16 cellular contexts compared by ENCODE assay signal in the genomic region with DNA sequence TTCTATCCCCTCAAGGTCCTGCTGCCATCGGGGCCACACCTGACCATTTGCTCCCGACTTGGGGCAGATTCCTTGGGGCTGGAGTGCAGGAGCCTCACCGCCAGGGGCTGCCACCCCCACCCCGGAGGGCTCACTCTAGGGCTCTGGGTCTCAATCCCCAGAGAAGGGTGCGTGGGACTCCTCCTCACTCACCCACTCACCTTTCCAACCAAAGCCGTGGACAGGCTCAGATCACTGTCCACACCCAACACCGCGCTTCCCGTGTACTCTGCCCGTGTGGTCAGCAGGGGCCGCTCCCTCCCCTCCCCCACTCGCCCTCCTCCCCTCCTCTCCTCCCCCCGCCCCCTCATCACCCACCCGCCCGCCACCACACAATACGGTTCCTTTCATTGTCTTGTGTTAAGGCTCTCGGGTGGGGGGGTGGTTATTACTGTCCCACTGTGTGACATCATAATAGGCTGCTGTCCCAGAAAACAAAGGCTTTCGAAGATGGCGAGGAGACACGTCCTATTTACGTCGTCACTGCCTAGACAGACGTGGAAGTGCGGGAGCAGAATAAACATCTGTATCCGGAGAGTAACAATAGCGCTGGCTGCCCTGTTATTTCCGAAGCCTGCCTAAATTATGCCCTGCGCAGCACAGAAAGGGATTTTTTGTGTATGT.
DNase-seq lines count a peak whose midpoint lies in the region; ATAC-seq and TF ChIP-seq lines count a peak whose summit lies in the region.
"Had no signal": no experiment of that assay in that cellular context is flagged by ENCODE, and none has a peak within 500 bp of the region (broad histone marks: within the 10 kb centered on the region; RNA-seq: fewer than 3 reads in every experiment).

No MANE protein-coding gene starts in this region.

- H3K27ac ChIP-seq in right lobe of liver (no peak overlapping the region), spleen (no peak overlapping the region)
- H3K27ac ChIP-seq: breast epithelium had no signal

- no peak overlapping the region for H3K4me3 Mint-ChIP-seq in activated naive CD8-positive, alpha-beta T cell treated with anti-CD3 and anti-CD28 coated beads, Interleukin-2, amount 10 ng/mL, durations not matched to agents 7 days and 5 days
- H3K4me3 Mint-ChIP-seq in activated naive CD8-positive, alpha-beta T cell treated with anti-CD3 and anti-CD28 coated beads for 36 hours, result no peak overlapping the region
- H3K4me3 Mint-ChIP-seq: naive thymus-derived CD8-positive, alpha-beta T cell had no signal

- ATAC-seq in activated naive CD8-positive, alpha-beta T cell treated with anti-CD3 and anti-CD28 coated beads, Interleukin-2, amount 10 ng/mL, durations not matched to agents 7 days and 5 days (ENCODE audit: low read depth), result no peak
- no peak for ATAC-seq in right lobe of liver
- no peak for ATAC-seq in HG02884 (IDR thresholded peaks at IDR 0.05; ENCODE audit: unreplicated experiment)
- no peak for ATAC-seq in GM21528 (IDR thresholded peaks at IDR 0.05; ENCODE audit: low FRiP score, unreplicated experiment)
- ATAC-seq: naive thymus-derived CD8-positive, alpha-beta T cell had no signal

- no peaks in the 10 kb centered on the region for H3K36me3 Mint-ChIP-seq in activated naive CD8-positive, alpha-beta T cell treated with anti-CD3 and anti-CD28 coated beads, Interleukin-2, amount 10 ng/mL, durations not matched to agents 7 days and 5 days
- no peaks in the 10 kb centered on the region for H3K36me3 Mint-ChIP-seq in activated naive CD8-positive, alpha-beta T cell treated with anti-CD3 and anti-CD28 coated beads for 36 hours
- H3K36me3 Mint-ChIP-seq: naive thymus-derived CD8-positive, alpha-beta T cell had no signal

- H3K9me3 ChIP-seq in right lobe of liver (no peaks in the 10 kb centered on the region), spleen (no peaks in the 10 kb centered on the region)
- H3K9me3 ChIP-seq: breast epithelium, Caco-2 had no signal

- H3K27me3 Mint-ChIP-seq in activated naive CD8-positive, alpha-beta T cell treated with anti-CD3 and anti-CD28 coated beads, Interleukin-2, amount 10 ng/mL, durations not matched to agents 7 days and 5 days, result peaks cover 4% of the 10 kb centered on the region
- H3K27me3 Mint-ChIP-seq in activated naive CD8-positive, alpha-beta T cell treated with anti-CD3 and anti-CD28 coated beads for 36 hours, result peaks cover 23% of the 10 kb centered on the region

- H3K4me3 ChIP-seq in right lobe of liver (no peak overlapping the region), spleen (no peak overlapping the region)
- H3K4me3 ChIP-seq: breast epithelium had no signal

- H3K36me3 ChIP-seq in right lobe of liver, result no peaks in the 10 kb centered on the region
- no peaks in the 10 kb centered on the region for H3K36me3 ChIP-seq in spleen
- H3K36me3 ChIP-seq: breast epithelium had no signal

- 26% methylated on average over 24 of the region's 28 CpGs for WGBS in right lobe of liver (ENCODE audit: insufficient coverage, low coverage, low lambda C conversion rate, missing lambda C conversion rate)
- 24 to 31% (median 28%) methylated on average over 25 to 28 of the region's 28 CpGs for WGBS in spleen, 5 donors

- H3K4me1 Mint-ChIP-seq in activated naive CD8-positive, alpha-beta T cell treated with anti-CD3 and anti-CD28 coated beads, Interleukin-2, amount 10 ng/mL, durations not matched to agents 7 days and 5 days, result no peaks in the 10 kb centered on the region
- no peaks in the 10 kb centered on the region for H3K4me1 Mint-ChIP-seq in activated naive CD8-positive, alpha-beta T cell treated with anti-CD3 and anti-CD28 coated beads for 36 hours

- H3K27ac Mint-ChIP-seq in activated naive CD8-positive, alpha-beta T cell treated with anti-CD3 and anti-CD28 coated beads, Interleukin-2, amount 10 ng/mL, durations not matched to agents 7 days and 5 days, result no peak overlapping the region
- H3K27ac Mint-ChIP-seq in activated naive CD8-positive, alpha-beta T cell treated with anti-CD3 and anti-CD28 coated beads for 36 hours, result no peak overlapping the region

- peak; percentile 11 for DNase-seq in activated naive CD8-positive, alpha-beta T cell treated with anti-CD3 and anti-CD28 coated beads, Interleukin-2, amount 10 ng/mL, durations not matched to agents 7 days and 5 days
- DNase-seq in activated naive CD8-positive, alpha-beta T cell treated with anti-CD3 and anti-CD28 coated beads for 36 hours, result no peak
- peak; percentile 85 for DNase-seq in dermis blood vessel endothelial cell
- peak; percentile 3 to 28 (median 22) for DNase-seq in right lobe of liver
- peak; percentile 48 for DNase-seq in spleen
- DNase-seq in KG1 (lab: John Stamatoyannopoulos, UW), result no peak
- DNase-seq: activated CD4-positive, alpha-beta T cell treated with anti-CD3 and anti-CD28 coated beads for 4 hours; effector CD4-positive, alpha-beta T cell; MM.1S; NCI-H187; NCI-H446 treated with DMSO at 0.1 percent for 48 hours had no signal

- no peak for TF ChIP-seq CTCF in right lobe of liver (IDR thresholded peaks at IDR 0.05)
- TF ChIP-seq CTCF in spleen (IDR thresholded peaks at IDR 0.05 in 8 of 11, conservative IDR thresholded peaks at IDR 0.05 in 3 of 11), result no peak

- H3K9me3 Mint-ChIP-seq in activated naive CD8-positive, alpha-beta T cell treated with anti-CD3 and anti-CD28 coated beads, Interleukin-2, amount 10 ng/mL, durations not matched to agents 7 days and 5 days, result no peaks in the 10 kb centered on the region
- no peaks in the 10 kb centered on the region for H3K9me3 Mint-ChIP-seq in activated naive CD8-positive, alpha-beta T cell treated with anti-CD3 and anti-CD28 coated beads for 36 hours
- H3K9me3 Mint-ChIP-seq: naive thymus-derived CD8-positive, alpha-beta T cell had no signal

- H3K27me3 ChIP-seq in right lobe of liver (no peaks in the 10 kb centered on the region), spleen (replicated peaks in 1 of 7) (peaks cover 0 to 82% (median 19%) of the 10 kb centered on the region in 7 donors)

- no peak for TF ChIP-seq POLR2A in right lobe of liver (IDR thresholded peaks at IDR 0.05)
- no peak for TF ChIP-seq POLR2A in spleen (IDR thresholded peaks at IDR 0.05)

- intact Hi-C loops in right lobe of liver (cut with DNase I), result no loop called here
- intact Hi-C loops in spleen (cut with DNase I; ENCODE audit: low total_unique reads), result no loop called here

- POLR2A ChIA-PET in activated naive CD8-positive, alpha-beta T cell treated with anti-CD3 and anti-CD28 coated beads, Interleukin-2, amount 10 ng/mL, durations not matched to agents 7 days and 5 days (lab: Charles Lee), result no interaction called here

- H3K4me1 ChIP-seq in right lobe of liver (no peaks in the 10 kb centered on the region), spleen (no peaks in the 10 kb centered on the region)
- H3K4me1 ChIP-seq: breast epithelium, Caco-2 had no signal

Comparison
In these comparisons a context has a peak if more than half of its experiments do, and no peak if none do; other contexts are left out.
1. DNase-seq: peak in activated naive CD8-positive, alpha-beta T cell treated with anti-CD3 and anti-CD28 coated beads, Interleukin-2, amount 10 ng/mL, durations not matched to agents 7 days and 5 days (single experiment), dermis blood vessel endothelial cell (single experiment), right lobe of liver (3 of 3) and spleen (single experiment); none in activated naive CD8-positive, alpha-beta T cell treated with anti-CD3 and anti-CD28 coated beads for 36 hours (single experiment) and KG1 (single experiment).